8 cellular contexts compared by ENCODE assay signal in the genomic region with DNA sequence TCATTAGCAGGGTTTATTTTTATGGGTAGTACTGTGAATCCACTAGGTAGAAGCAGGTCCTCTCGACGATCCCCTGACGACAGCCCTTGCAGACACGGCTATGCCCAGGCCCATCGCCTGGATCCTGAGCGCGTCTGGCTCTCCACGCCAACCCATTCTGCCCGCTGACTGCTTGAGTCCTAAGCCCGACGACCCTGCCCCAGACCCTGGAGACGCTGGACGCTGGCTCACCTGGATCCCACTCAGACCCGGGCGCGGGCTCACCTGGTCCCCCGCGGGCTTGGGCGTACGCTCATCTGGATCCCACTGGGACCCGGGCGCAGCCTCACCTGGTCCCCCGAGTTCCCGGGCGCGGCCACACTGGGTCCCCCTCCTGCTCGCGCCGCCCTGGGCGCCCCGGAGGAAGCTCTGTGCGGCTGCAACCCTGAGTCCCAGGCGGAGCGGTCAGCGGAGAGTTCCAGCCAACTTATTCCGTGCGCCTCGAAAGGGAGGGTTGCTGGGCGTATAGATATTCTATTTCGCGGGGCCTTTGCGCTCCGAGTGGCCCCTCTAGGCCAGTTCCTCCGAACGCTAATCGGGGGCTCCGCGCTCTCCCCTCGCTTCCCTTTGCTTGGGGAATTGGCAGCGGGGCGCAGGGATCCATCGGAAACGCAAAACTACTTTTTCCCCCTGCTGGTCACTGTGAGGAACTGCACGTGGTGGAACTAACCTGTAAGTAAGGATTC.
DNase-seq lines count a peak whose midpoint lies in the region; ATAC-seq and TF ChIP-seq lines count a peak whose summit lies in the region.

No MANE protein-coding gene starts in this region.

- peak; percentile 97 for ATAC-seq in left lobe of liver

- POLR2A ChIA-PET in HEK293T (lab: Yijun Ruan, JAX): interaction anchor here (0.5 to 1.8 kb wide), 5 partner anchors 8 to 569 kb away, joined by 3 to 10 read pairs (median 3); a partner anchor contains a TSS

- CTCF ChIA-PET in HEK293T (lab: Yijun Ruan, JAX): interaction anchor here (0.5 to 2.6 kb wide), 24 partner anchors 9 to 564 kb away, joined by 3 to 21 read pairs (median 3); a partner anchor contains a TSS

- DNase-seq in DMS79 treated with DMSO at 0.1 percent for 48 hours (lab: John Stamatoyannopoulos, UW): peak; percentile 72
- DNase-seq in HEK293T (ENCODE audit: extremely low spot score): peak; percentile 91
- peak; percentile 69 for DNase-seq in NCI-H2171 treated with DMSO at 0.1 percent for 48 hours (lab: John Stamatoyannopoulos, UW)
- peak; percentile 28 for DNase-seq in activated CD4-positive, alpha-beta T cell treated with anti-CD3 and anti-CD28 coated beads for 1 hour
- DNase-seq in dedifferentiated amniotic fluid mesenchymal stem cell (ENCODE audit: extremely low spot score): peak; percentile 71
- DNase-seq in left lobe of liver (ENCODE audit: low spot score): peak; percentile 56
- DNase-seq in stimulated activated CD4-positive, alpha-beta T cell treated with anti-CD3 and anti-CD28 coated beads, Interleukin-1b, Interleukin-23, amount 100 ng/mL, for 48 hours: peak; percentile 50
- DNase-seq in T1000 (lab: John Stamatoyannopoulos, UW): no peak

TF ChIP-seq in HEK293T, 16 proteins besides CTCF, POLR2A, EP300 and RAD21:
- no peak for TF ChIP-seq FOXM1 (IDR thresholded peaks at IDR 0.05; ENCODE audit: borderline replicate concordance)
- no peak for TF ChIP-seq FOXA1 (IDR thresholded peaks at IDR 0.05)
TF ChIP-seq in HEK293T: peak in this region for 0.
